9 cellular contexts compared by ENCODE assay signal in genomic region chr12:122336015-122336946, GRCh38.
DNase-seq lines count a peak whose midpoint lies in the region; ATAC-seq, FAIRE-seq and TF ChIP-seq lines count a peak whose summit lies in the region.
"Had no signal": no experiment of that assay in that cellular context is flagged by ENCODE, and none has a peak within 500 bp of the region (broad histone marks: within the 10 kb centered on the region; RNA-seq: fewer than 3 reads in every experiment).

No MANE protein-coding gene starts in this region.

- peak; percentile 36 for DNase-seq in AG08395 (ENCODE audit: low spot score)
- peak; percentile 44 for DNase-seq in GM20000 (ENCODE audit: low spot score)
- peak; percentile 31 for DNase-seq in RCC 7860 (ENCODE audit: low spot score)
- DNase-seq in activated naive CD4-positive, alpha-beta T cell treated with Interleukin-2 at 50 U/mL for 16 hours: peak; percentile 50
- peak; percentile 70 for DNase-seq in iPS-NIHi11 (ENCODE audit: low spot score)
- peak; percentile 15 to 33 for DNase-seq in stimulated activated CD8-positive, alpha-beta memory T cell treated with anti-CD3 and anti-CD28 coated beads, Interleukin-15, amount 100 ng/mL, for 48 hours (ENCODE audit: low read depth in 2 of 2)

- FAIRE-seq in RCC 7860 (lab: Jason Lieb, UNC): no peak
- FAIRE-seq: islet of Langerhans had no signal

- ATAC-seq in HG03025 (IDR thresholded peaks at IDR 0.05; ENCODE audit: low FRiP score, unreplicated experiment): no peak
- no peak for ATAC-seq in HG03378 (IDR thresholded peaks at IDR 0.05; ENCODE audit: unreplicated experiment)

- TF ChIP-seq CTCF in GM20000 (IDR thresholded peaks at IDR 0.05; ENCODE audit: extremely low read depth, missing control alignments): peak; percentile 57
